1 cellular context compared by ENCODE assay signal in the genomic region with DNA sequence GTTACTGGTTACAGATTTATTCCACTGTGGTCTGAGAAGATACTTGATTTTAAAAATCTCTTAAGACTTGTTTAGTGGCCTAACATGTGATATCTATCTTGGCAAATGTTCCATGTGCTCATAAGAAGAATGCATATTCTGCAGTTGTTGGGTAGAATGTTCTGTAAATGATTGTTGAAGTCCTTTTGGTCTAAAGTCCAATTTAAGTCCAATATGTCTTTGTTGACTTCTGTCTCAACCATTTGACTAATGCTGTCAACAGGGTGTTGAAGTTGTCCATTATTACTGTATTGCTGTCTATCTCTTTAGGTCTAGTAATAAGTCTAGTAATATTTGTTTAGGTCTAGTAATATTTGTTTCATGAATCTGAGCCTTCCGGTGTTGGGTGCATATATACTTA.
A peak's percentile ranks its signal among the peaks of the same experiment; 100 is the strongest.
TF ChIP-seq lines count a peak whose summit lies in the region.

No MANE protein-coding gene starts in this region.

TF ChIP-seq in HepG2, 621 proteins besides CTCF, POLR2A, EP300 and RAD21 (continued from another document and continues in another):
- TF ChIP-seq ZNF687 (CRISPR knock-in tag; IDR thresholded peaks at IDR 0.05) (no peak), HMG20B (CRISPR knock-in tag; conservative IDR thresholded peaks at IDR 0.05) (peak; percentile 81; the same call in 1 of the 2 replicates), NFIC (IDR thresholded peaks at IDR 0.05; ENCODE audit: low read length) (peak; percentile 77; the same call in 1 of the 2 replicates), TCF7 (IDR thresholded peaks at IDR 0.05; ENCODE audit: low read depth) (peak; percentile 46; the same call in 1 of the 2 replicates), ZNF256 (CRISPR knock-in tag; conservative IDR thresholded peaks at IDR 0.05) (no peak), ZNF782 (CRISPR knock-in tag; IDR thresholded peaks at IDR 0.05; ENCODE audit: borderline replicate concordance) (no peak), NKX3-1 (CRISPR knock-in tag; IDR thresholded peaks at IDR 0.05) (no peak), HMG20A (CRISPR knock-in tag; IDR thresholded peaks at IDR 0.05; ENCODE audit: borderline replicate concordance) (peak; percentile 90), PHF21A (CRISPR knock-in tag; IDR thresholded peaks at IDR 0.05) (no peak; the same call in 1 of the 2 replicates), TEAD3 (CRISPR knock-in tag; optimal IDR thresholded peaks at IDR 0.05; ENCODE audit: borderline replicate concordance) (peak; percentile 33), ZNF326 (CRISPR knock-in tag; IDR thresholded peaks at IDR 0.05; ENCODE audit: borderline replicate concordance) (no peak), SMC3 (IDR thresholded peaks at IDR 0.05; ENCODE audit: low read length) (0 out of 2 replicates have a peak, but pooled peaks have one; percentile 7), THAP11 (CRISPR knock-in tag; IDR thresholded peaks at IDR 0.05) (peak; percentile 63), ZNF282 (IDR thresholded peaks at IDR 0.05; ENCODE audit: partially characterized antibody) (no peak), ARNT (IDR thresholded peaks at IDR 0.05) (no peak), HDAC2 (CRISPR knock-in tag; IDR thresholded peaks at IDR 0.05) (peak; percentile 85), ZNF564 (CRISPR knock-in tag; IDR thresholded peaks at IDR 0.05) (no peak), SAP130 (CRISPR knock-in tag; IDR thresholded peaks at IDR 0.05; ENCODE audit: low read depth) (peak; percentile 67), ZNF205 (CRISPR knock-in tag; IDR thresholded peaks at IDR 0.05) (peak; percentile 58; the same call in 1 of the 2 replicates)
- TF ChIP-seq, protein P1, sequence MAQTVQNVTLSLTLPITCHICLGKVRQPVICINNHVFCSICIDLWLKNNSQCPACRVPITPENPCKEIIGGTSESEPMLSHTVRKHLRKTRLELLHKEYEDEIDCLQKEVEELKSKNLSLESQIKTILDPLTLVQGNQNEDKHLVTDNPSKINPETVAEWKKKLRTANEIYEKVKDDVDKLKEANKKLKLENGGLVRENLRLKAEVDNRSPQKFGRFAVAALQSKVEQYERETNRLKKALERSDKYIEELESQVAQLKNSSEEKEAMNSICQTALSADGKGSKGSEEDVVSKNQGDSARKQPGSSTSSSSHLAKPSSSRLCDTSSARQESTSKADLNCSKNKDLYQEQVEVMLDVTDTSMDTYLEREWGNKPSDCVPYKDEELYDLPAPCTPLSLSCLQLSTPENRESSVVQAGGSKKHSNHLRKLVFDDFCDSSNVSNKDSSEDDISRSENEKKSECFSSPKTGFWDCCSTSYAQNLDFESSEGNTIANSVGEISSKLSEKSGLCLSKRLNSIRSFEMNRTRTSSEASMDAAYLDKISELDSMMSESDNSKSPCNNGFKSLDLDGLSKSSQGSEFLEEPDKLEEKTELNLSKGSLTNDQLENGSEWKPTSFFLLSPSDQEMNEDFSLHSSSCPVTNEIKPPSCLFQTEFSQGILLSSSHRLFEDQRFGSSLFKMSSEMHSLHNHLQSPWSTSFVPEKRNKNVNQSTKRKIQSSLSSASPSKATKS (CRISPR knock-in tag; IDR thresholded peaks at IDR 0.05) = no peak
- TF ChIP-seq, protein P2, sequence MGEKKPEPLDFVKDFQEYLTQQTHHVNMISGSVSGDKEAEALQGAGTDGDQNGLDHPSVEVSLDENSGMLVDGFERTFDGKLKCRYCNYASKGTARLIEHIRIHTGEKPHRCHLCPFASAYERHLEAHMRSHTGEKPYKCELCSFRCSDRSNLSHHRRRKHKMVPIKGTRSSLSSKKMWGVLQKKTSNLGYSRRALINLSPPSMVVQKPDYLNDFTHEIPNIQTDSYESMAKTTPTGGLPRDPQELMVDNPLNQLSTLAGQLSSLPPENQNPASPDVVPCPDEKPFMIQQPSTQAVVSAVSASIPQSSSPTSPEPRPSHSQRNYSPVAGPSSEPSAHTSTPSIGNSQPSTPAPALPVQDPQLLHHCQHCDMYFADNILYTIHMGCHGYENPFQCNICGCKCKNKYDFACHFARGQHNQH (CRISPR knock-in tag; IDR thresholded peaks at IDR 0.05) = no peak
- TF ChIP-seq, protein P3, sequence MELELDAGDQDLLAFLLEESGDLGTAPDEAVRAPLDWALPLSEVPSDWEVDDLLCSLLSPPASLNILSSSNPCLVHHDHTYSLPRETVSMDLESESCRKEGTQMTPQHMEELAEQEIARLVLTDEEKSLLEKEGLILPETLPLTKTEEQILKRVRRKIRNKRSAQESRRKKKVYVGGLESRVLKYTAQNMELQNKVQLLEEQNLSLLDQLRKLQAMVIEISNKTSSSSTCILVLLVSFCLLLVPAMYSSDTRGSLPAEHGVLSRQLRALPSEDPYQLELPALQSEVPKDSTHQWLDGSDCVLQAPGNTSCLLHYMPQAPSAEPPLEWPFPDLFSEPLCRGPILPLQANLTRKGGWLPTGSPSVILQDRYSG (CRISPR knock-in tag; IDR thresholded peaks at IDR 0.05) = no peak
- TF ChIP-seq, protein P4, sequence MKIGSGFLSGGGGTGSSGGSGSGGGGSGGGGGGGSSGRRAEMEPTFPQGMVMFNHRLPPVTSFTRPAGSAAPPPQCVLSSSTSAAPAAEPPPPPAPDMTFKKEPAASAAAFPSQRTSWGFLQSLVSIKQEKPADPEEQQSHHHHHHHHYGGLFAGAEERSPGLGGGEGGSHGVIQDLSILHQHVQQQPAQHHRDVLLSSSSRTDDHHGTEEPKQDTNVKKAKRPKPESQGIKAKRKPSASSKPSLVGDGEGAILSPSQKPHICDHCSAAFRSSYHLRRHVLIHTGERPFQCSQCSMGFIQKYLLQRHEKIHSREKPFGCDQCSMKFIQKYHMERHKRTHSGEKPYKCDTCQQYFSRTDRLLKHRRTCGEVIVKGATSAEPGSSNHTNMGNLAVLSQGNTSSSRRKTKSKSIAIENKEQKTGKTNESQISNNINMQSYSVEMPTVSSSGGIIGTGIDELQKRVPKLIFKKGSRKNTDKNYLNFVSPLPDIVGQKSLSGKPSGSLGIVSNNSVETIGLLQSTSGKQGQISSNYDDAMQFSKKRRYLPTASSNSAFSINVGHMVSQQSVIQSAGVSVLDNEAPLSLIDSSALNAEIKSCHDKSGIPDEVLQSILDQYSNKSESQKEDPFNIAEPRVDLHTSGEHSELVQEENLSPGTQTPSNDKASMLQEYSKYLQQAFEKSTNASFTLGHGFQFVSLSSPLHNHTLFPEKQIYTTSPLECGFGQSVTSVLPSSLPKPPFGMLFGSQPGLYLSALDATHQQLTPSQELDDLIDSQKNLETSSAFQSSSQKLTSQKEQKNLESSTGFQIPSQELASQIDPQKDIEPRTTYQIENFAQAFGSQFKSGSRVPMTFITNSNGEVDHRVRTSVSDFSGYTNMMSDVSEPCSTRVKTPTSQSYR (CRISPR knock-in tag; IDR thresholded peaks at IDR 0.05; ENCODE audit: borderline replicate concordance) = peak; percentile 24; the same call in 1 of the 2 replicates
- TF ChIP-seq, protein P5, sequence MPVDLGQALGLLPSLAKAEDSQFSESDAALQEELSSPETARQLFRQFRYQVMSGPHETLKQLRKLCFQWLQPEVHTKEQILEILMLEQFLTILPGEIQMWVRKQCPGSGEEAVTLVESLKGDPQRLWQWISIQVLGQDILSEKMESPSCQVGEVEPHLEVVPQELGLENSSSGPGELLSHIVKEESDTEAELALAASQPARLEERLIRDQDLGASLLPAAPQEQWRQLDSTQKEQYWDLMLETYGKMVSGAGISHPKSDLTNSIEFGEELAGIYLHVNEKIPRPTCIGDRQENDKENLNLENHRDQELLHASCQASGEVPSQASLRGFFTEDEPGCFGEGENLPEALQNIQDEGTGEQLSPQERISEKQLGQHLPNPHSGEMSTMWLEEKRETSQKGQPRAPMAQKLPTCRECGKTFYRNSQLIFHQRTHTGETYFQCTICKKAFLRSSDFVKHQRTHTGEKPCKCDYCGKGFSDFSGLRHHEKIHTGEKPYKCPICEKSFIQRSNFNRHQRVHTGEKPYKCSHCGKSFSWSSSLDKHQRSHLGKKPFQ (CRISPR knock-in tag; IDR thresholded peaks at IDR 0.05; ENCODE audit: insufficient replicate concordance) = no peak
- TF ChIP-seq, protein P6, sequence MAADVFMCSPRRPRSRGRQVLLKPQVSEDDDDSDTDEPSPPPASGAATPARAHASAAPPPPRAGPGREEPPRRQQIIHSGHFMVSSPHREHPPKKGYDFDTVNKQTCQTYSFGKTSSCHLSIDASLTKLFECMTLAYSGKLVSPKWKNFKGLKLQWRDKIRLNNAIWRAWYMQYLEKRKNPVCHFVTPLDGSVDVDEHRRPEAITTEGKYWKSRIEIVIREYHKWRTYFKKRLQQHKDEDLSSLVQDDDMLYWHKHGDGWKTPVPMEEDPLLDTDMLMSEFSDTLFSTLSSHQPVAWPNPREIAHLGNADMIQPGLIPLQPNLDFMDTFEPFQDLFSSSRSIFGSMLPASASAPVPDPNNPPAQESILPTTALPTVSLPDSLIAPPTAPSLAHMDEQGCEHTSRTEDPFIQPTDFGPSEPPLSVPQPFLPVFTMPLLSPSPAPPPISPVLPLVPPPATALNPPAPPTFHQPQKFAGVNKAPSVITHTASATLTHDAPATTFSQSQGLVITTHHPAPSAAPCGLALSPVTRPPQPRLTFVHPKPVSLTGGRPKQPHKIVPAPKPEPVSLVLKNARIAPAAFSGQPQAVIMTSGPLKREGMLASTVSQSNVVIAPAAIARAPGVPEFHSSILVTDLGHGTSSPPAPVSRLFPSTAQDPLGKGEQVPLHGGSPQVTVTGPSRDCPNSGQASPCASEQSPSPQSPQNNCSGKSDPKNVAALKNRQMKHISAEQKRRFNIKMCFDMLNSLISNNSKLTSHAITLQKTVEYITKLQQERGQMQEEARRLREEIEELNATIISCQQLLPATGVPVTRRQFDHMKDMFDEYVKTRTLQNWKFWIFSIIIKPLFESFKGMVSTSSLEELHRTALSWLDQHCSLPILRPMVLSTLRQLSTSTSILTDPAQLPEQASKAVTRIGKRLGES (CRISPR knock-in tag; IDR thresholded peaks at IDR 0.05; ENCODE audit: borderline replicate concordance) = no peak
- TF ChIP-seq, protein P7, sequence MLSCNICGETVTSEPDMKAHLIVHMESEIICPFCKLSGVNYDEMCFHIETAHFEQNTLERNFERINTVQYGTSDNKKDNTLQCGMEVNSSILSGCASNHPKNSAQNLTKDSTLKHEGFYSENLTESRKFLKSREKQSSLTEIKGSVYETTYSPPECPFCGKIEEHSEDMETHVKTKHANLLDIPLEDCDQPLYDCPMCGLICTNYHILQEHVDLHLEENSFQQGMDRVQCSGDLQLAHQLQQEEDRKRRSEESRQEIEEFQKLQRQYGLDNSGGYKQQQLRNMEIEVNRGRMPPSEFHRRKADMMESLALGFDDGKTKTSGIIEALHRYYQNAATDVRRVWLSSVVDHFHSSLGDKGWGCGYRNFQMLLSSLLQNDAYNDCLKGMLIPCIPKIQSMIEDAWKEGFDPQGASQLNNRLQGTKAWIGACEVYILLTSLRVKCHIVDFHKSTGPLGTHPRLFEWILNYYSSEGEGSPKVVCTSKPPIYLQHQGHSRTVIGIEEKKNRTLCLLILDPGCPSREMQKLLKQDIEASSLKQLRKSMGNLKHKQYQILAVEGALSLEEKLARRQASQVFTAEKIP (CRISPR knock-in tag; IDR thresholded peaks at IDR 0.05; ENCODE audit: borderline replicate concordance) = no peak
- TF ChIP-seq, protein P8, sequence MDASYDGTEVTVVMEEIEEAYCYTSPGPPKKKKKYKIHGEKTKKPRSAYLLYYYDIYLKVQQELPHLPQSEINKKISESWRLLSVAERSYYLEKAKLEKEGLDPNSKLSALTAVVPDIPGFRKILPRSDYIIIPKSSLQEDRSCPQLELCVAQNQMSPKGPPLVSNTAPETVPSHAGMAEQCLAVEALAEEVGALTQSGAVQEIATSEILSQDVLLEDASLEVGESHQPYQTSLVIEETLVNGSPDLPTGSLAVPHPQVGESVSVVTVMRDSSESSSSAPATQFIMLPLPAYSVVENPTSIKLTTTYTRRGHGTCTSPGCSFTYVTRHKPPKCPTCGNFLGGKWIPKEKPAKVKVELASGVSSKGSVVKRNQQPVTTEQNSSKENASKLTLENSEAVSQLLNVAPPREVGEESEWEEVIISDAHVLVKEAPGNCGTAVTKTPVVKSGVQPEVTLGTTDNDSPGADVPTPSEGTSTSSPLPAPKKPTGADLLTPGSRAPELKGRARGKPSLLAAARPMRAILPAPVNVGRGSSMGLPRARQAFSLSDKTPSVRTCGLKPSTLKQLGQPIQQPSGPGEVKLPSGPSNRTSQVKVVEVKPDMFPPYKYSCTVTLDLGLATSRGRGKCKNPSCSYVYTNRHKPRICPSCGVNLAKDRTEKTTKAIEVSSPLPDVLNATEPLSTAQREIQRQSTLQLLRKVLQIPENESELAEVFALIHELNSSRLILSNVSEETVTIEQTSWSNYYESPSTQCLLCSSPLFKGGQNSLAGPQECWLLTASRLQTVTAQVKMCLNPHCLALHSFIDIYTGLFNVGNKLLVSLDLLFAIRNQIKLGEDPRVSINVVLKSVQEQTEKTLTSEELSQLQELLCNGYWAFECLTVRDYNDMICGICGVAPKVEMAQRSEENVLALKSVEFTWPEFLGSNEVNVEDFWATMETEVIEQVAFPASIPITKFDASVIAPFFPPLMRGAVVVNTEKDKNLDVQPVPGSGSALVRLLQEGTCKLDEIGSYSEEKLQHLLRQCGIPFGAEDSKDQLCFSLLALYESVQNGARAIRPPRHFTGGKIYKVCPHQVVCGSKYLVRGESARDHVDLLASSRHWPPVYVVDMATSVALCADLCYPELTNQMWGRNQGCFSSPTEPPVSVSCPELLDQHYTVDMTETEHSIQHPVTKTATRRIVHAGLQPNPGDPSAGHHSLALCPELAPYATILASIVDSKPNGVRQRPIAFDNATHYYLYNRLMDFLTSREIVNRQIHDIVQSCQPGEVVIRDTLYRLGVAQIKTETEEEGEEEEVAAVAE (CRISPR knock-in tag; IDR thresholded peaks at IDR 0.05; ENCODE audit: borderline replicate concordance) = no peak
- TF ChIP-seq, protein P9, sequence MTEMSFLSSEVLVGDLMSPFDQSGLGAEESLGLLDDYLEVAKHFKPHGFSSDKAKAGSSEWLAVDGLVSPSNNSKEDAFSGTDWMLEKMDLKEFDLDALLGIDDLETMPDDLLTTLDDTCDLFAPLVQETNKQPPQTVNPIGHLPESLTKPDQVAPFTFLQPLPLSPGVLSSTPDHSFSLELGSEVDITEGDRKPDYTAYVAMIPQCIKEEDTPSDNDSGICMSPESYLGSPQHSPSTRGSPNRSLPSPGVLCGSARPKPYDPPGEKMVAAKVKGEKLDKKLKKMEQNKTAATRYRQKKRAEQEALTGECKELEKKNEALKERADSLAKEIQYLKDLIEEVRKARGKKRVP (CRISPR knock-in tag; IDR thresholded peaks at IDR 0.05) = peak in 1 of 2 experiments; percentile 41; a peak in 1 of 4 replicates
